14 cellular contexts compared by ENCODE assay signal in the genomic region with DNA sequence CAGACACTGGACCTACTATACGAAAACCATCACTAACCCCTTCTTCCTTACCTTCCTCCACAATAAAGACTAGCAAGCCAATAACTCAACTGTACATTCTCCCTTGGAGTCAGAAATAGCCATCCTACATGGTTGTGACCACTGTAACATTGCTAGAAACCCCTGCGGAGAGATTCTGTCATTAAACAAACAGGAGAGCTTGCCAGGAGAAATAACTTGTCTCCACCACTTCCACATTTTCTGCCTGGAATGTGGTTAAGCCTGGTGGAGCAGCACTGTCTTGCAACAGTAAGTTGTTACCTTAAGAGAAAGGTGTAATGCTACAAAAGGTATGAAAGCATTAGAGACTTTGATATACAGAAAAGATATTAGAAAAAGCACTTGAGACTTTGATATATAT. TPM values are rescaled to one million over a fixed set of nuclear protein-coding genes. Genes with fewer than 3 reads are reported as not detected.
A peak's percentile ranks its signal among the peaks of the same experiment; 100 is the strongest.
DNase-seq lines count a peak whose midpoint lies in the region; ATAC-seq and TF ChIP-seq lines count a peak whose summit lies in the region.
"Had no signal": no experiment of that assay in that cellular context is flagged by ENCODE, and none has a peak within 500 bp of the region (broad histone marks: within the 10 kb centered on the region; RNA-seq: fewer than 3 reads in every experiment).

No MANE protein-coding gene starts in this region.

- TF ChIP-seq CTCF in Calu3 (IDR thresholded peaks at IDR 0.05; ENCODE audit: unreplicated experiment) (no peak), choroid plexus epithelial cell (conservative IDR thresholded peaks at IDR 0.05; ENCODE audit: low read depth, low read length) (no peak), left lung (IDR thresholded peaks at IDR 0.05) (no peak), GM10248 (IDR thresholded peaks at IDR 0.05; ENCODE audit: control extremely low read depth, extremely low read depth, low read depth, missing control alignments) (no peak), SK-N-SH (IDR thresholded peaks at IDR 0.05) (no peak)

- ATAC-seq in left lung (peak; percentile 71), GM18502 (IDR thresholded peaks at IDR 0.05; ENCODE audit: poor library complexity, unreplicated experiment) (no peak), HG03039 (IDR thresholded peaks at IDR 0.05; ENCODE audit: unreplicated experiment) (no peak)
- ATAC-seq: activated T-cell treated with anti-CD3 and anti-CD28 coated beads, Interleukin-2, amount 50 U/mL, for 4 hours; mucosa of descending colon had no signal

- no peaks in the 10 kb centered on the region for H3K27me3 Mint-ChIP-seq in Calu3 (ENCODE audit: unreplicated experiment)

- H3K9me2 ChIP-seq in SK-N-SH, result no peaks in the 10 kb centered on the region

- H3K4me1 Mint-ChIP-seq in Calu3 (ENCODE audit: low read depth, unreplicated experiment), result peaks cover 20% of the 10 kb centered on the region

- H3K36me3 ChIP-seq in left lung (no peaks in the 10 kb centered on the region), SK-N-SH (replicated peaks in 1 of 2; ENCODE audit: control insufficient read depth in 1 of 2, insufficient read depth in 2 of 2, low read length in 1 of 2) (peaks cover 0 to 9% of the 10 kb centered on the region in 2 experiments)

- H3K27ac Mint-ChIP-seq in Calu3 (ENCODE audit: unreplicated experiment), result peak overlapping the region; percentile 4

- WGBS in SK-N-SH (ENCODE audit: low lambda C conversion rate), result 56% methylated on average over 2 of the region's 2 CpGs

- H3K4me3 Mint-ChIP-seq in Calu3 (ENCODE audit: low read depth, unreplicated experiment), result peak overlapping the region; percentile 0
- H3K4me3 Mint-ChIP-seq: activated T-cell treated with anti-CD3 and anti-CD28 coated beads, Interleukin-2, amount 50 U/mL, for 4 hours had no signal

- H3K27me3 ChIP-seq in left lung (no peaks in the 10 kb centered on the region), SK-N-SH (ENCODE audit: insufficient read depth) (no peaks in the 10 kb centered on the region)

- H3K79me2 ChIP-seq in SK-N-SH (ENCODE audit: insufficient read depth), result no peaks in the 10 kb centered on the region

- TF ChIP-seq RAD21 in SK-N-SH (IDR thresholded peaks at IDR 0.05; ENCODE audit: low read length), result no peak

- peak; percentile 65 for DNase-seq in Calu3
- peak; percentile 18 for DNase-seq in NCI-H146 treated with DMSO at 0.1 percent for 48 hours (lab: John Stamatoyannopoulos, UW; ENCODE audit: unreplicated experiment)
- DNase-seq in choroid plexus epithelial cell (ENCODE audit: low read depth), result peak; percentile 85
- no peak for DNase-seq in left lung
- DNase-seq in GM10248 (ENCODE audit: extremely low spot score), result no peak
- no peak for DNase-seq in SK-N-SH
- DNase-seq: activated CD4-positive, CD25-positive, alpha-beta regulatory T cell treated with anti-CD3 and anti-CD28 coated beads, Interleukin-2, amount 50 U/mL, for 72 hours; activated T-cell treated with anti-CD3 and anti-CD28 coated beads, Interleukin-2, amount 50 U/mL, for 4 hours; hypothalamus; mucosa of descending colon; NCI-H1694 treated with DMSO at 0.1 percent for 48 hours; NCI-H524 treated with DMSO at 0.1 percent for 48 hours had no signal

- H2AFZ ChIP-seq in SK-N-SH (ENCODE audit: low read depth), result no peak overlapping the region

- no peaks in the 10 kb centered on the region for H3K36me3 Mint-ChIP-seq in Calu3 (ENCODE audit: insufficient read depth, unreplicated experiment)

- H3K9me3 Mint-ChIP-seq in Calu3 (ENCODE audit: low read depth, unreplicated experiment), result no peaks in the 10 kb centered on the region
- H3K9me3 Mint-ChIP-seq: activated T-cell treated with anti-CD3 and anti-CD28 coated beads, Interleukin-2, amount 50 U/mL, for 4 hours had no signal

- CTCF ChIA-PET in Calu3 (lab: Charles Lee) (no interaction called here), GM10248 (lab: Yijun Ruan, JAX) (no interaction called here), SK-N-SH (lab: Yijun Ruan, JAX) (interaction anchor here (1.8 kb wide), 1 partner anchor 9 kb away, joined by 5 read pairs; no protein-coding TSS in a partner anchor)

- no TSS peak for BruUV-seq in Calu3 (replicated peaks; lab: Mats Ljungman, UMichigan)

- H3K9me3 ChIP-seq in left lung (no peaks in the 10 kb centered on the region), SK-N-SH (no peaks in the 10 kb centered on the region)
- H3K9me3 ChIP-seq: mucosa of descending colon had no signal

- TF ChIP-seq EP300 in SK-N-SH (IDR thresholded peaks at IDR 0.05; ENCODE audit: borderline replicate concordance in 1 of 2, low read depth in 1 of 2, low read length in 1 of 2), result no peak

- no peak overlapping the region for H3K4me2 ChIP-seq in SK-N-SH

- POLR2A ChIA-PET in GM10248 (lab: Yijun Ruan, JAX), result no interaction called here
- POLR2A ChIA-PET in SK-N-SH (lab: Yijun Ruan, JAX), result no interaction called here

- no peaks in the 10 kb centered on the region for H4K20me1 ChIP-seq in SK-N-SH (ENCODE audit: insufficient read depth)

- no peak overlapping the region for H3K9ac ChIP-seq in SK-N-SH

- no peaks in the 10 kb centered on the region for H3F3A ChIP-seq in SK-N-SH (replicated peaks; ENCODE audit: insufficient read depth)

- H3K27ac ChIP-seq in left lung (no peak overlapping the region), SK-N-SH (ENCODE audit: low read depth in 2 of 2, low read length in 1 of 2) (peak overlapping the region in 1 of 2 experiments; percentile 71; a peak in 2 of 4 replicates)

- no peak overlapping the region for H3K4me3 ChIP-seq in choroid plexus epithelial cell (ENCODE audit: low read depth, low read length)
- H3K4me3 ChIP-seq in left lung, result no peak overlapping the region
- no peak overlapping the region for H3K4me3 ChIP-seq in SK-N-SH (ENCODE audit: low read depth in 2 of 2, low read length in 1 of 2)
- H3K4me3 ChIP-seq: mucosa of descending colon had no signal

- no peaks in the 10 kb centered on the region for H3K4me1 ChIP-seq in left lung
- peaks cover 0 to 10% of the 10 kb centered on the region in 2 experiments; a peak in 2 of 4 replicates for H3K4me1 ChIP-seq in SK-N-SH (ENCODE audit: control insufficient read depth in 1 of 2, insufficient read depth in 2 of 2, low read depth in 1 of 2, low read length in 1 of 2)

- intact Hi-C loops in Calu3 (cut with micrococcal nuclease; ENCODE audit: unreplicated experiment), result loop anchor here (5.0 kb wide), 1 partner anchor 79 kb away; no protein-coding TSS in a partner anchor
- intact Hi-C loops in left lung (cut with DNase I), result no loop called here

TF ChIP-seq in SK-N-SH, 30 proteins besides CTCF, POLR2A, EP300 and RAD21:
- no peak for TF ChIP-seq NFIC (IDR thresholded peaks at IDR 0.05; ENCODE audit: borderline replicate concordance)

RNA-seq across cellular contexts. Expression of a gene that starts 45.8 kb away (rescaled TPM):
- total RNA-seq in Calu3 (2022) (5.9 and 8.3 TPM in 2 replicates), left lung (1 to 10 TPM; 3.7 to 4.6 TPM)
- 0.16 and 0.49 TPM in 2 replicates for polyA plus RNA-seq in SK-N-SH (2012; rRNA removed)
- polyA plus RNA-seq in SK-N-SH (2012; cell fraction: cytosol; rRNA removed), result 0.60 and 1.1 TPM in 2 replicates
- 0.53 and 0.55 TPM in 2 replicates for polyA plus RNA-seq in SK-N-SH (2012; cell fraction: nucleus; rRNA removed)
- total RNA-seq: activated T-cell treated with anti-CD3 and anti-CD28 coated beads, Interleukin-2, amount 50 U/mL, for 4 hours had no signal

Comparison
In these comparisons a context has a peak if more than half of its experiments do, and no peak if none do; other contexts are left out.
1. DNase-seq: peak in Calu3 (single experiment), NCI-H146 treated with DMSO at 0.1 percent for 48 hours (single experiment) and choroid plexus epithelial cell (single experiment); none in left lung (0 of 2), GM10248 (single experiment) and SK-N-SH (single experiment).